8 cellular contexts compared by ENCODE assay signal in genomic region chr11:128632151-128632791, GRCh38. TPM values are rescaled to one million over a fixed set of nuclear protein-coding genes. Genes with fewer than 3 reads are reported as not detected.
DNase-seq lines count a peak whose midpoint lies in the region; ATAC-seq and TF ChIP-seq lines count a peak whose summit lies in the region.

No MANE protein-coding gene starts in this region.

- no peaks in the 10 kb centered on the region for H3K9me3 ChIP-seq in right cardiac atrium (ENCODE audit: control insufficient read depth, low read length)

- H3K4me3 Mint-ChIP-seq in activated naive CD8-positive, alpha-beta T cell treated with anti-CD3 and anti-CD28 coated beads for 36 hours, result no peak overlapping the region

- peak overlapping the region; percentile 30 for H3K27ac Mint-ChIP-seq in activated naive CD8-positive, alpha-beta T cell treated with anti-CD3 and anti-CD28 coated beads for 36 hours

- WGBS in right cardiac atrium, result 45% methylated on average over 6 of the region's 6 CpGs

- H3K4me1 ChIP-seq in right cardiac atrium (ENCODE audit: control insufficient read depth, insufficient read depth, low read length), result peaks cover 2% of the 10 kb centered on the region

- DNase-seq in EH (ENCODE audit: low read depth) (peak; percentile 68), HEK293T (ENCODE audit: extremely low spot score) (peak; percentile 62), OCI-M1 (lab: John Stamatoyannopoulos, UW) (peak; percentile 8), right cardiac atrium (peak in 1 of 3 donors; percentile 55), NCI-H1048 (lab: John Stamatoyannopoulos, UW) (no peak), mucosa of gallbladder (ENCODE audit: low spot score) (no peak)
- peak; percentile 41 for DNase-seq in activated naive CD8-positive, alpha-beta T cell treated with anti-CD3 and anti-CD28 coated beads for 36 hours
- DNase-seq in stimulated activated CD4-positive, alpha-beta T cell treated with anti-CD3 and anti-CD28 coated beads, Interleukin-4, amount 100 ng/mL, for 4 hours, result peak; percentile 41 to 47

- POLR2A ChIA-PET in HEK293T (lab: Yijun Ruan, JAX), result no interaction called here

- ATAC-seq in right cardiac atrium, result peak; percentile 52

- H3K36me3 Mint-ChIP-seq in activated naive CD8-positive, alpha-beta T cell treated with anti-CD3 and anti-CD28 coated beads for 36 hours, result peaks cover 2% of the 10 kb centered on the region

- no peak overlapping the region for H3K4me3 ChIP-seq in right cardiac atrium (ENCODE audit: low read length)

- H3K27me3 Mint-ChIP-seq in activated naive CD8-positive, alpha-beta T cell treated with anti-CD3 and anti-CD28 coated beads for 36 hours, result no peaks in the 10 kb centered on the region

- no peaks in the 10 kb centered on the region for H3K9me3 Mint-ChIP-seq in activated naive CD8-positive, alpha-beta T cell treated with anti-CD3 and anti-CD28 coated beads for 36 hours

- H3K4me1 Mint-ChIP-seq in activated naive CD8-positive, alpha-beta T cell treated with anti-CD3 and anti-CD28 coated beads for 36 hours, result peaks cover 50% of the 10 kb centered on the region

- no peaks in the 10 kb centered on the region for H3K27me3 ChIP-seq in right cardiac atrium (ENCODE audit: control insufficient read depth, insufficient read depth)

- H3K27ac ChIP-seq in right cardiac atrium (ENCODE audit: low read length), result no peak overlapping the region

- CTCF ChIA-PET in HEK293T (lab: Yijun Ruan, JAX), result interaction anchor here (0.5 to 1.6 kb wide), 13 partner anchors 12 to 579 kb away, joined by 3 to 7 read pairs (median 3); no protein-coding TSS in a partner anchor

- intact Hi-C loops in right cardiac atrium (cut with DNase I), result loop anchor here in 3 of 4 donors (5.0 to 10.0 kb wide), 4 partner anchors 200 to 460 kb away; no protein-coding TSS in a partner anchor

TF ChIP-seq in HEK293T, 16 proteins besides CTCF, POLR2A, EP300 and RAD21:
- TF ChIP-seq ELF4 (IDR thresholded peaks at IDR 0.05) (no peak), L3MBTL2 (conservative IDR thresholded peaks at IDR 0.05) (no peak), CTBP1 (IDR thresholded peaks at IDR 0.05; ENCODE audit: borderline replicate concordance) (no peak), TARDBP (IDR thresholded peaks at IDR 0.05) (no peak), SUZ12 (IDR thresholded peaks at IDR 0.05) (no peak), HDGF (IDR thresholded peaks at IDR 0.05; ENCODE audit: borderline replicate concordance) (no peak), FOXK2 (IDR thresholded peaks at IDR 0.05) (no peak), NFRKB (IDR thresholded peaks at IDR 0.05) (no peak), ARNT (IDR thresholded peaks at IDR 0.05) (no peak), BHLHE40 (IDR thresholded peaks at IDR 0.05; ENCODE audit: borderline replicate concordance) (no peak), LEF1 (IDR thresholded peaks at IDR 0.05; ENCODE audit: borderline replicate concordance) (no peak), SP1 (IDR thresholded peaks at IDR 0.05) (no peak)
- TF ChIP-seq, protein P1, sequence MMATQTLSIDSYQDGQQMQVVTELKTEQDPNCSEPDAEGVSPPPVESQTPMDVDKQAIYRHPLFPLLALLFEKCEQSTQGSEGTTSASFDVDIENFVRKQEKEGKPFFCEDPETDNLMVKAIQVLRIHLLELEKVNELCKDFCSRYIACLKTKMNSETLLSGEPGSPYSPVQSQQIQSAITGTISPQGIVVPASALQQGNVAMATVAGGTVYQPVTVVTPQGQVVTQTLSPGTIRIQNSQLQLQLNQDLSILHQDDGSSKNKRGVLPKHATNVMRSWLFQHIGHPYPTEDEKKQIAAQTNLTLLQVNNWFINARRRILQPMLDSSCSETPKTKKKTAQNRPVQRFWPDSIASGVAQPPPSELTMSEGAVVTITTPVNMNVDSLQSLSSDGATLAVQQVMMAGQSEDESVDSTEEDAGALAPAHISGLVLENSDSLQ (IDR thresholded peaks at IDR 0.05), result no peak
TF ChIP-seq in HEK293T: peak in this region for 0.

RNA-seq across cellular contexts. Expression of gene ETS1, which starts 44.9 kb away (rescaled TPM):
- 100 to 1,000 TPM; 426 to 430 TPM for total RNA-seq in activated naive CD8-positive, alpha-beta T cell treated with anti-CD3 and anti-CD28 coated beads for 36 hours
- 10 to 100 TPM; 38.3 to 60.6 (median 55.3) TPM for total RNA-seq in right cardiac atrium
- polyA plus RNA-seq in right cardiac atrium, result 24.5 TPM
- total RNA-seq in mucosa of gallbladder, result 39.4 TPM

Comparison
In these comparisons a context has a peak if more than half of its experiments do, and no peak if none do; other contexts are left out.
1. DNase-seq: peak in EH (single experiment), HEK293T (single experiment), OCI-M1 (single experiment), activated naive CD8-positive, alpha-beta T cell treated with anti-CD3 and anti-CD28 coated beads for 36 hours (single experiment) and stimulated activated CD4-positive, alpha-beta T cell treated with anti-CD3 and anti-CD28 coated beads, Interleukin-4, amount 100 ng/mL, for 4 hours (2 of 2); none in NCI-H1048 (single experiment) and mucosa of gallbladder (single experiment).
2. RNA of gene ETS1, which starts 44.9 kb away (total RNA-seq): 426 to 430 TPM in activated naive CD8-positive, alpha-beta T cell treated with anti-CD3 and anti-CD28 coated beads for 36 hours; 38.3 to 60.6 TPM in right cardiac atrium and 39.4 TPM in mucosa of gallbladder (single experiment); every median in the first group is over 4 times any median in the second.